8 cellular contexts compared by ENCODE assay signal in the genomic region with DNA sequence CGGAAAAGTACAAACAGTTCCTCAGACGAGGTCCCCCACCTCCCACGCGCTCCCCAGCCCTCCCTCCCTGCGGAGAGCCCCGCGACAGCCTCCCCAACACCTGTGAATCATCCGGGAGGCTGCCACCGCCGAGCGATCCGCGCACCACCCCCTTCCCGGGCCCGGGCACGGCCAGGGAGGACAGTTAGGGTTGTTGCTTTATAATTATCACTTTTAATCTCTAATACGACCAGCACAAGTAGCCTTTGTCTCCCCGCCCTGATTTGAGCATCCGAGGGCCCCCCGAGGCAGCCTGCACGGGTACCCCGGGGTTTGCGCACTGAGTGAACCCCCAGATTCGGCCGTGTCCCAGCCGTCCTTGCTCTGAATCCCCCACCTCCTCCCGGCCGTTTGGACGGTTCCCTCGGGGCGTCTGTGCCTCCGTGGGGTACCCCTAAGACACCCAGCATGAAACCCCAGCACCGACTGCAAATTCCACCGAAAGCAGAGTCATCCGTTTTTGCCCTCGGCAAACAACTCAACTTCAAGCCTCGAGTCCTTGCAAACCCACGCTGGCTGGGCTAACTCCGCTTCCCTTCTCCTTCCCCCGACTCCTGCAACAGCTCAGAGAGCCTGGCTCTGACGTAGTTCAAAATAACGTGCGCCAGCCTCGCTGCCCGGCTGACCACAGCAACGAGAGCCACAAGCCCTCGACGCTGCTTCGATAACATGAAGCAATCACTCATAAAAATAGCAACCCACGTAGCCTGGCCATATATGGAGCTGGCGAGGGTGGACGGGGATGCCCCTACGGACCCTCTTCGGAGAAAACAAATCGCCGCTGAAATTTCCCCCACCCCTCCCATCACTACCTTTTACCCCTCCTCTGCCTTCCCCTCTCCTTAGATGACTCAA. TPM values are rescaled to one million over a fixed set of nuclear protein-coding genes. Genes with fewer than 3 reads are reported as not detected.
DNase-seq lines count a peak whose midpoint lies in the region; ATAC-seq lines count a peak whose summit lies in the region.

No MANE protein-coding gene starts in this region.

- peak; percentile 18 for ATAC-seq in left lobe of liver
- no peak for ATAC-seq in GM19351 (IDR thresholded peaks at IDR 0.05; ENCODE audit: unreplicated experiment)
- no peak for ATAC-seq in HG02759 (IDR thresholded peaks at IDR 0.05; ENCODE audit: unreplicated experiment)

- peak; percentile 9 for DNase-seq in activated naive CD4-positive, alpha-beta T cell treated with Interleukin-2 at 50 U/mL for 16 hours
- no peak for DNase-seq in activated naive CD4-positive, alpha-beta T cell (lab: John Stamatoyannopoulos, UW)
- peak; percentile 20 to 50 for DNase-seq in NOMO-1 (lab: John Stamatoyannopoulos, UW; ENCODE audit: unreplicated experiment in 2 of 2)
- peak; percentile 81 for DNase-seq in cerebellum (ENCODE audit: low spot score)
- DNase-seq in left lobe of liver (ENCODE audit: low spot score) = no peak
- peak; percentile 61 for DNase-seq in stimulated activated CD8-positive, alpha-beta memory T cell treated with anti-CD3 and anti-CD28 coated beads, Interleukin-4, amount 100 ng/mL, for 48 hours

RNA-seq across cellular contexts. Expression of gene SNAP25, which starts 0.9 kb away (rescaled TPM):
- total RNA-seq in cerebellum (79.8 TPM), left lobe of liver (not detected)

Comparison
In these comparisons a context has a peak if more than half of its experiments do, and no peak if none do; other contexts are left out.
1. DNase-seq: peak in activated naive CD4-positive, alpha-beta T cell treated with Interleukin-2 at 50 U/mL for 16 hours (single experiment), NOMO-1 (2 of 2), cerebellum (single experiment) and stimulated activated CD8-positive, alpha-beta memory T cell treated with anti-CD3 and anti-CD28 coated beads, Interleukin-4, amount 100 ng/mL, for 48 hours (single experiment); none in activated naive CD4-positive, alpha-beta T cell (0 of 4) and left lobe of liver (single experiment).
2. RNA of gene SNAP25, which starts 0.9 kb away (total RNA-seq): 79.8 TPM in cerebellum (single experiment); not detected in left lobe of liver (single experiment); every median in the first group is over 10 times any median in the second.